Comparison of ENCODE assay signal across 10 cellular contexts in genomic region chr20:45346291-45346718, GRCh38. TPM values are rescaled to one million over a fixed set of nuclear protein-coding genes. Genes with fewer than 3 reads are reported as not detected.
DNase-seq lines count a peak whose midpoint lies in the region; ATAC-seq, FAIRE-seq and TF ChIP-seq lines count a peak whose summit lies in the region.
"Had no signal": no experiment of that assay in that cellular context is flagged by ENCODE, and none has a peak within 500 bp of the region (broad histone marks: within the 10 kb centered on the region; RNA-seq: fewer than 3 reads in every experiment).

No MANE protein-coding gene starts in this region.

- CTCF ChIA-PET in GM12878 (lab: Yijun Ruan, JAX), result interaction anchor here (1.1 to 3.8 kb wide), 6 partner anchors 11 to 91 kb away, joined by 3 to 13 read pairs (median 4); no protein-coding TSS in a partner anchor

- no peak overlapping the region for H3K4me3 ChIP-seq in GM12878
- H3K4me3 ChIP-seq in lower leg skin (ENCODE audit: low read depth, poor library complexity, severe bottlenecking), result peak overlapping the region; percentile 0
- peak overlapping the region; percentile 82 to 84 for H3K4me3 ChIP-seq in tibial artery

- WGBS in GM12878 (ENCODE audit: insufficient coverage, insufficient replicate concordance, low lambda C conversion rate, missing lambda C conversion rate), result 43% methylated on average over 3 of the region's 3 CpGs
- WGBS in lower leg skin, 2 donors, result 45 to 63% methylated on average over 3 of the region's 3 CpGs

- ATAC-seq in GM12878, result peak; percentile 48

- SMC1A ChIA-PET in GM12878 (lab: Charles Lee; ENCODE audit: uncharacterized antibody, unreplicated experiment), result interaction anchor here (0.7 to 1.6 kb wide), 6 partner anchors 17 to 286 kb away, joined by 3 to 6 read pairs (median 4); partner anchors contain the start of gene SYS1

- POLR2A ChIA-PET in GM12878 (lab: Charles Lee), result interaction anchor here (1.7 kb wide), 1 partner anchor 10 kb away, joined by 7 read pairs; no protein-coding TSS in a partner anchor

- intact Hi-C loops in GM12878 (cut with micrococcal nuclease; ENCODE audit: unreplicated experiment), result no loop called here
- intact Hi-C loops in lower leg skin (cut with DNase I; ENCODE audit: low total_unique reads), result no loop called here
- intact Hi-C loops in tibial artery (cut with DNase I; ENCODE audit: low total_unique reads), result loop anchor here (10.0 kb wide), 1 partner anchor 1162 kb away; the partner anchor contains the start of gene JPH2

- H3K36me3 ChIP-seq in GM12878 (ENCODE audit: control insufficient read depth in 2 of 2, insufficient read depth in 2 of 2, low read length in 1 of 2) (no peaks in the 10 kb centered on the region), tibial artery (no peaks in the 10 kb centered on the region)

- FAIRE-seq in GM12878 (lab: Jason Lieb, UNC), result no peak

- H3K9ac ChIP-seq in GM12878 (ENCODE audit: control insufficient read depth, insufficient read depth, low read length), result no peak overlapping the region

- H3K4me1 ChIP-seq in GM12878 (ENCODE audit: control insufficient read depth, insufficient read depth, low read length) (peaks cover 6% of the 10 kb centered on the region), tibial artery (peaks cover 0 to 73% (median 58%) of the 10 kb centered on the region in 4 donors)

- no peak for DNase-seq in activated T-cell treated with anti-CD3 and anti-CD28 coated beads, Interleukin-2, amount 50 U/mL, for 24 hours
- DNase-seq in activated T-cell treated with anti-CD3 and anti-CD28 coated beads for 4 hours, result no peak
- DNase-seq in GM12878 (ENCODE audit: low read depth, low spot score), result no peak
- no peak for DNase-seq in lower leg skin (ENCODE audit: low spot score in 2 of 2)
- DNase-seq in tibial artery, result peak in 1 of 2 donors; percentile 47
- no peak for DNase-seq in hippocampal formation (lab: John Stamatoyannopoulos, UW)
- no peak for DNase-seq in NCI-H2196 treated with DMSO at 0.1 percent for 48 hours (lab: John Stamatoyannopoulos, UW; ENCODE audit: unreplicated experiment)
- DNase-seq in DMS153 treated with DMSO at 0.1 percent for 48 hours (lab: John Stamatoyannopoulos, UW; ENCODE audit: unreplicated experiment), result no peak
- DNase-seq: CD4-positive, alpha-beta T cell; NCI-H524 had no signal

- H3K27ac Mint-ChIP-seq in activated T-cell treated with anti-CD3 and anti-CD28 coated beads, Interleukin-2, amount 50 U/mL, for 24 hours, result no peak overlapping the region
- H3K27ac Mint-ChIP-seq: CD4-positive, alpha-beta T cell had no signal

- H3K79me2 ChIP-seq in GM12878 (ENCODE audit: control insufficient read depth, insufficient read depth, low read length), result no peaks in the 10 kb centered on the region

- in situ Hi-C loops in GM12878 (cut with MboI), result no loop called here

- no peak for TF ChIP-seq EP300 in GM12878 (IDR thresholded peaks at IDR 0.05; ENCODE audit: borderline replicate concordance in 1 of 2, control insufficient read depth in 1 of 2, low read depth in 2 of 2, low read length in 2 of 2)

- H3K4me1 Mint-ChIP-seq in activated T-cell treated with anti-CD3 and anti-CD28 coated beads, Interleukin-2, amount 50 U/mL, for 24 hours (ENCODE audit: low read depth), result peaks cover 59% of the 10 kb centered on the region

- TF ChIP-seq POLR2A in GM12878 (IDR thresholded peaks at IDR 0.05; ENCODE audit: low read depth, low read length), result no peak
- no peak for TF ChIP-seq POLR2A in lower leg skin (IDR thresholded peaks at IDR 0.05)

- no peaks in the 10 kb centered on the region for H3K9me3 ChIP-seq in GM12878 (replicated peaks; ENCODE audit: control insufficient read depth, insufficient read depth, low read length)
- H3K9me3 ChIP-seq in tibial artery, result no peaks in the 10 kb centered on the region

- H3K27me3 Mint-ChIP-seq in activated T-cell treated with anti-CD3 and anti-CD28 coated beads, Interleukin-2, amount 50 U/mL, for 24 hours, result no peaks in the 10 kb centered on the region

- H3K27me3 ChIP-seq in GM12878 (replicated peaks in 1 of 2; ENCODE audit: control insufficient read depth in 2 of 2, insufficient read depth in 2 of 2, low read length in 1 of 2) (0 out of 4 replicates have a peak, but pooled peaks cover 0 to 6% of the 10 kb centered on the region in 2 experiments), tibial artery (no peaks in the 10 kb centered on the region)

- TF ChIP-seq CTCF in GM12878 (IDR thresholded peaks at IDR 0.05 in 2 of 3, conservative IDR thresholded peaks at IDR 0.05 in 1 of 3; ENCODE audit: control insufficient read depth in 2 of 3, extremely low read depth in 1 of 3, insufficient read depth in 1 of 3, low read depth in 3 of 3, low read length in 3 of 3), result no peak
- TF ChIP-seq CTCF in lower leg skin (IDR thresholded peaks at IDR 0.05), result no peak
- TF ChIP-seq CTCF in tibial artery (IDR thresholded peaks at IDR 0.05), result no peak

- H4K20me1 ChIP-seq in GM12878 (ENCODE audit: control insufficient read depth, insufficient read depth), result peaks cover 2% of the 10 kb centered on the region; the same call in 1 of the 2 replicates

- peaks cover 53% of the 10 kb centered on the region for H3K36me3 Mint-ChIP-seq in activated T-cell treated with anti-CD3 and anti-CD28 coated beads, Interleukin-2, amount 50 U/mL, for 24 hours (ENCODE audit: low read depth)

- no peak overlapping the region for H3K27ac ChIP-seq in GM12878 (ENCODE audit: control insufficient read depth, insufficient read depth)
- H3K27ac ChIP-seq in tibial artery, result peak overlapping the region; percentile 86 to 98

- RAD21 ChIA-PET in GM12878 (lab: Charles Lee; ENCODE audit: unreplicated experiment), result no interaction called here

- BruUV-seq in GM12878 (replicated peaks; lab: Mats Ljungman, UMichigan), result no TSS peak

- no peaks in the 10 kb centered on the region for H3K9me3 Mint-ChIP-seq in activated T-cell treated with anti-CD3 and anti-CD28 coated beads, Interleukin-2, amount 50 U/mL, for 24 hours
- H3K9me3 Mint-ChIP-seq: CD4-positive, alpha-beta T cell had no signal

- peak overlapping the region; percentile 82 for H3K4me3 Mint-ChIP-seq in activated T-cell treated with anti-CD3 and anti-CD28 coated beads, Interleukin-2, amount 50 U/mL, for 24 hours

- H3K4me2 ChIP-seq in GM12878 (ENCODE audit: control insufficient read depth, insufficient read depth), result no peak overlapping the region; the same call in 1 of the 2 replicates

- H2AFZ ChIP-seq in GM12878 (ENCODE audit: control insufficient read depth, low read depth, low read length), result no peak overlapping the region

- TF ChIP-seq RAD21 in GM12878 (IDR thresholded peaks at IDR 0.05; ENCODE audit: insufficient read depth, low read depth, low read length), result no peak

RNA-seq across cellular contexts. Expression of gene SDC4, which starts 1.9 kb away (rescaled TPM):
- total RNA-seq in GM12878 (2013; cell fraction: nucleolus; rRNA removed), result 0.64 and 1.3 TPM in 2 replicates
- total RNA-seq in GM12878 (2014; rRNA removed), result 1.2 and 1.5 TPM in 2 replicates
- 1.2 TPM in 2 replicates for total RNA-seq in GM12878 (2014; rRNA removed; fragmentation: Illumina TruSeq; extraction: Trizol)
- total RNA-seq in GM12878 (2021), result 2.3 and 2.6 TPM in 2 replicates
- 0.71 TPM for polyA plus RNA-seq in GM12878 (2011; ENCODE audit: low read depth)
- polyA plus RNA-seq in GM12878 (2011; rRNA removed), result 10.3 and 11.3 TPM in 2 replicates
- 10.9 and 12.1 TPM in 2 replicates for polyA plus RNA-seq in GM12878 (2011; cell fraction: cytosol; rRNA removed)
- polyA plus RNA-seq in GM12878 (2011; cell fraction: nucleus; rRNA removed), result 3.9 and 4.6 TPM in 2 replicates
- 0.91 and 1.6 TPM in 2 replicates for polyA plus RNA-seq in GM12878 (2012)
- polyA plus RNA-seq in GM12878 (2014; fragmentation: Illumina TruSeq; extraction: Trizol), result 1.8 and 2.2 TPM in 2 replicates
- under 1 TPM; 0.52 to 0.66 TPM for polyA plus RNA-seq in GM12878 (2014; fragmentation: Nextera tagmentation; extraction: Ambion mirVana)
- polyA plus RNA-seq in GM12878 (2014; rRNA removed), result 1.4 and 1.9 TPM in 2 replicates
- polyA plus RNA-seq in GM12878 (2016; fragmentation: Nextera tagmentation; extraction: Ambion mirVana), result 1 to 10 TPM; 1.4 TPM
- 17.6 and 21.9 TPM in 2 replicates for polyA minus RNA-seq in GM12878 (2011; rRNA and poly(A)+ RNA removed)
- 8.7 and 9.0 TPM in 2 replicates for polyA minus RNA-seq in GM12878 (2011; cell fraction: cytosol; rRNA and poly(A)+ RNA removed)
- polyA minus RNA-seq in GM12878 (2011; cell fraction: nucleus; rRNA and poly(A)+ RNA removed), result 1.5 and 2.4 TPM in 2 replicates
- 100 to 1,000 TPM; 226 to 317 (median 278) TPM for total RNA-seq in lower leg skin

RNA-seq across cellular contexts. Expression of gene SYS1, which starts 16.7 kb away (rescaled TPM):
- 26.4 and 29.7 TPM in 2 replicates for total RNA-seq in GM12878 (2013; cell fraction: nucleolus; rRNA removed)
- 8.9 and 14.5 TPM in 2 replicates for total RNA-seq in GM12878 (2014; rRNA removed)
- total RNA-seq in GM12878 (2014; rRNA removed; fragmentation: Illumina TruSeq; extraction: Trizol), result 5.4 and 6.4 TPM in 2 replicates
- total RNA-seq in GM12878 (2021), result 9.4 and 9.5 TPM in 2 replicates
- polyA plus RNA-seq in GM12878 (2011; ENCODE audit: low read depth), result 7.3 TPM
- 17.8 and 22.6 TPM in 2 replicates for polyA plus RNA-seq in GM12878 (2011; rRNA removed)
- polyA plus RNA-seq in GM12878 (2011; cell fraction: cytosol; rRNA removed), result 42.2 and 53.1 TPM in 2 replicates
- 23.1 and 26.2 TPM in 2 replicates for polyA plus RNA-seq in GM12878 (2011; cell fraction: nucleus; rRNA removed)
- 9.0 and 9.2 TPM in 2 replicates for polyA plus RNA-seq in GM12878 (2012)
- 5.8 and 6.2 TPM in 2 replicates for polyA plus RNA-seq in GM12878 (2014; fragmentation: Illumina TruSeq; extraction: Trizol)
- 1 to 10 TPM; 5.1 to 7.3 TPM for polyA plus RNA-seq in GM12878 (2014; fragmentation: Nextera tagmentation; extraction: Ambion mirVana)
- polyA plus RNA-seq in GM12878 (2014; rRNA removed), result 10.8 and 15.8 TPM in 2 replicates
- 1 to 10 TPM; 9.1 to 9.8 TPM for polyA plus RNA-seq in GM12878 (2016; fragmentation: Nextera tagmentation; extraction: Ambion mirVana)
- 38.8 and 61.4 TPM in 2 replicates for polyA minus RNA-seq in GM12878 (2011; rRNA and poly(A)+ RNA removed)
- polyA minus RNA-seq in GM12878 (2011; cell fraction: cytosol; rRNA and poly(A)+ RNA removed), result 15.0 and 15.8 TPM in 2 replicates
- polyA minus RNA-seq in GM12878 (2011; cell fraction: nucleus; rRNA and poly(A)+ RNA removed), result 30.7 and 44.2 TPM in 2 replicates
- total RNA-seq in lower leg skin, result 10 to 100 TPM; 27.3 to 46.6 (median 36.0) TPM

RNA-seq across cellular contexts. Expression of gene TP53TG5, which starts 31.8 kb away (rescaled TPM):
- not detected in 2 replicates for total RNA-seq in GM12878 (2013; cell fraction: nucleolus; rRNA removed)
- not detected in 2 replicates for total RNA-seq in GM12878 (2014; rRNA removed)
- total RNA-seq in GM12878 (2014; rRNA removed; fragmentation: Illumina TruSeq; extraction: Trizol), result not detected in 2 replicates
- total RNA-seq in GM12878 (2021), result not detected in 2 replicates
- polyA plus RNA-seq in GM12878 (2011; ENCODE audit: low read depth), result 0.16 TPM
- not detected in 2 replicates for polyA plus RNA-seq in GM12878 (2011; rRNA removed)
- polyA plus RNA-seq in GM12878 (2011; cell fraction: cytosol; rRNA removed), result not detected in 2 replicates
- polyA plus RNA-seq in GM12878 (2011; cell fraction: nucleus; rRNA removed), result not detected in 2 replicates
- 0.14 and 0.22 TPM in 2 replicates for polyA plus RNA-seq in GM12878 (2012)
- not detected in 2 replicates for polyA plus RNA-seq in GM12878 (2014; fragmentation: Illumina TruSeq; extraction: Trizol)
- polyA plus RNA-seq in GM12878 (2014; fragmentation: Nextera tagmentation; extraction: Ambion mirVana), result not detected
- polyA plus RNA-seq in GM12878 (2014; rRNA removed), result 0.06 TPM in 1 of 2 replicates, not detected in the other
- under 1 TPM in 1 of 2 experiments, not detected in 1; 0.24 TPM for polyA plus RNA-seq in GM12878 (2016; fragmentation: Nextera tagmentation; extraction: Ambion mirVana)
- polyA minus RNA-seq in GM12878 (2011; rRNA and poly(A)+ RNA removed), result not detected in 2 replicates
- not detected in 2 replicates for polyA minus RNA-seq in GM12878 (2011; cell fraction: cytosol; rRNA and poly(A)+ RNA removed)
- not detected in 2 replicates for polyA minus RNA-seq in GM12878 (2011; cell fraction: nucleus; rRNA and poly(A)+ RNA removed)
- not detected for total RNA-seq in lower leg skin

RNA-seq across cellular contexts. Expression of gene MATN4, which starts 38.2 kb away (rescaled TPM):
- total RNA-seq in GM12878 (2013; cell fraction: nucleolus; rRNA removed), result not detected in 2 replicates
- not detected in 2 replicates for total RNA-seq in GM12878 (2014; rRNA removed)
- total RNA-seq in GM12878 (2014; rRNA removed; fragmentation: Illumina TruSeq; extraction: Trizol), result not detected in 2 replicates
- total RNA-seq in GM12878 (2021), result not detected in 2 replicates
- polyA plus RNA-seq in GM12878 (2011; ENCODE audit: low read depth), result not detected
- 0.06 and 0.15 TPM in 2 replicates for polyA plus RNA-seq in GM12878 (2011; rRNA removed)
- polyA plus RNA-seq in GM12878 (2011; cell fraction: cytosol; rRNA removed), result 0.34 and 0.52 TPM in 2 replicates
- 0.83 and 0.85 TPM in 2 replicates for polyA plus RNA-seq in GM12878 (2011; cell fraction: nucleus; rRNA removed)
- not detected in 2 replicates for polyA plus RNA-seq in GM12878 (2012)
- polyA plus RNA-seq in GM12878 (2014; fragmentation: Illumina TruSeq; extraction: Trizol), result not detected in 2 replicates
- polyA plus RNA-seq in GM12878 (2014; fragmentation: Nextera tagmentation; extraction: Ambion mirVana), result not detected
- 0.10 TPM in 1 of 2 replicates, not detected in the other for polyA plus RNA-seq in GM12878 (2014; rRNA removed)
- not detected for polyA plus RNA-seq in GM12878 (2016; fragmentation: Nextera tagmentation; extraction: Ambion mirVana)
- 0.21 and 0.44 TPM in 2 replicates for polyA minus RNA-seq in GM12878 (2011; rRNA and poly(A)+ RNA removed)
- not detected in 2 replicates for polyA minus RNA-seq in GM12878 (2011; cell fraction: cytosol; rRNA and poly(A)+ RNA removed)
- 0.12 TPM in 1 of 2 replicates, not detected in the other for polyA minus RNA-seq in GM12878 (2011; cell fraction: nucleus; rRNA and poly(A)+ RNA removed)
- 1 to 10 TPM in 2 of 4 donors, under 1 TPM in 2; 0.61 to 4.5 (median 1.8) TPM for total RNA-seq in lower leg skin
- total RNA-seq: CD4-positive, alpha-beta T cell had no signal

RNA-seq across cellular contexts. Expression of gene RBPJL, which starts 39.7 kb away (rescaled TPM):
- total RNA-seq in GM12878 (2013; cell fraction: nucleolus; rRNA removed), result not detected in 2 replicates
- not detected in 2 replicates for total RNA-seq in GM12878 (2014; rRNA removed)
- total RNA-seq in GM12878 (2014; rRNA removed; fragmentation: Illumina TruSeq; extraction: Trizol), result not detected in 2 replicates
- total RNA-seq in GM12878 (2021), result 0.18 TPM in 1 of 2 replicates, not detected in the other
- polyA plus RNA-seq in GM12878 (2011; ENCODE audit: low read depth), result not detected
- not detected in 2 replicates for polyA plus RNA-seq in GM12878 (2011; rRNA removed)
- polyA plus RNA-seq in GM12878 (2011; cell fraction: cytosol; rRNA removed), result not detected in 2 replicates
- polyA plus RNA-seq in GM12878 (2011; cell fraction: nucleus; rRNA removed), result not detected in 2 replicates
- not detected in 2 replicates for polyA plus RNA-seq in GM12878 (2012)
- not detected in 2 replicates for polyA plus RNA-seq in GM12878 (2014; fragmentation: Illumina TruSeq; extraction: Trizol)
- polyA plus RNA-seq in GM12878 (2014; fragmentation: Nextera tagmentation; extraction: Ambion mirVana), result not detected
- polyA plus RNA-seq in GM12878 (2014; rRNA removed), result not detected in 2 replicates
- not detected for polyA plus RNA-seq in GM12878 (2016; fragmentation: Nextera tagmentation; extraction: Ambion mirVana)
- polyA minus RNA-seq in GM12878 (2011; rRNA and poly(A)+ RNA removed), result not detected in 2 replicates
- not detected in 2 replicates for polyA minus RNA-seq in GM12878 (2011; cell fraction: cytosol; rRNA and poly(A)+ RNA removed)
- polyA minus RNA-seq in GM12878 (2011; cell fraction: nucleus; rRNA and poly(A)+ RNA removed), result not detected in 2 replicates
- total RNA-seq in lower leg skin, result not detected
- total RNA-seq: CD4-positive, alpha-beta T cell had no signal

Comparison
In these comparisons a context has a peak if more than half of its experiments do, and no peak if none do; other contexts are left out.
1. RNA of gene SDC4, which starts 1.9 kb away (total RNA-seq): 226 to 317 TPM in lower leg skin; 0.64 to 2.6 TPM in GM12878; every median in the first group is over 10 times any median in the second.